ENCODE assay signal across 8 cellular contexts in genomic region chr14:20413785-20414117, GRCh38. TPM values are rescaled to one million over a fixed set of nuclear protein-coding genes. Genes with fewer than 3 reads are reported as not detected.
DNase-seq lines count a peak whose midpoint lies in the region; ATAC-seq and TF ChIP-seq lines count a peak whose summit lies in the region.

No MANE protein-coding gene starts in this region.

- peaks cover 7% of the 10 kb centered on the region; the same call in 1 of the 2 replicates for H3K4me1 ChIP-seq in PC-9 (replicated peaks; ENCODE audit: insufficient read depth)
- peaks cover 0 to 4% (median 0%) of the 10 kb centered on the region in 4 donors for H3K4me1 ChIP-seq in right lobe of liver
- H3K4me1 ChIP-seq in thoracic aorta (ENCODE audit: control insufficient read depth in 1 of 2, low read depth in 2 of 2): peaks cover 11 to 17% of the 10 kb centered on the region in 2 donors

- H3F3A ChIP-seq in PC-9 (ENCODE audit: insufficient read depth, low read depth): peaks cover 5% of the 10 kb centered on the region; the same call in 1 of the 2 replicates

- H2AFZ ChIP-seq in PC-9: peak overlapping the region; percentile 94

- peaks cover 13% of the 10 kb centered on the region for H3K79me2 ChIP-seq in PC-9 (ENCODE audit: low read depth)

- H3K27me3 Mint-ChIP-seq in central memory CD8-positive, alpha-beta T cell: no peaks in the 10 kb centered on the region

- TF ChIP-seq CTCF in GM10248 (IDR thresholded peaks at IDR 0.05; ENCODE audit: control extremely low read depth, extremely low read depth, low read depth, missing control alignments): no peak
- TF ChIP-seq CTCF in PC-9 (conservative IDR thresholded peaks at IDR 0.05): no peak
- TF ChIP-seq CTCF in right lobe of liver (IDR thresholded peaks at IDR 0.05): no peak
- no peak for TF ChIP-seq CTCF in thoracic aorta (IDR thresholded peaks at IDR 0.05)

- CTCF ChIA-PET in GM10248 (lab: Yijun Ruan, JAX) (interaction anchor here (1.3 to 4.4 kb wide), 11 partner anchors 10 to 197 kb away, joined by 3 to 54 read pairs (median 15); partner anchors contain the start of genes APEX1, OSGEP, PARP2 and PIP4P1), HEK293T (lab: Yijun Ruan, JAX) (interaction anchor here (1.0 kb wide), 1 partner anchor 30 kb away, joined by 3 read pairs; no protein-coding TSS in a partner anchor), PC-9 (lab: Charles Lee) (interaction anchor here (0.7 kb wide), 1 partner anchor 278 kb away, joined by 3 read pairs; no protein-coding TSS in a partner anchor)

- POLR2A ChIA-PET in GM10248 (lab: Yijun Ruan, JAX): interaction anchor here (1.0 kb wide), 1 partner anchor 48 kb away, joined by 5 read pairs; the partner anchor contains the start of gene PIP4P1
- POLR2A ChIA-PET in HEK293T (lab: Yijun Ruan, JAX): interaction anchor here (0.6 to 5.8 kb wide), 11 partner anchors 9 to 267 kb away, joined by 3 to 58 read pairs (median 3); partner anchors contain the start of genes APEX1, OSGEP, PARP2 and PIP4P1
- POLR2A ChIA-PET in PC-9 (lab: Charles Lee; ENCODE audit: unreplicated experiment): interaction anchor here (0.8 to 2.3 kb wide), 3 partner anchors 13 to 70 kb away, joined by 3 to 12 read pairs (median 4); partner anchors contain the start of genes PARP2 and PIP4P1

- WGBS in right lobe of liver (ENCODE audit: insufficient coverage, low coverage, low lambda C conversion rate, missing lambda C conversion rate): 7% methylated on average over 8 of the region's 8 CpGs

- intact Hi-C loops in PC-9 (cut with micrococcal nuclease; ENCODE audit: unreplicated experiment) (loop anchor here (1.0 to 10.0 kb wide), 5 partner anchors 12 to 269 kb away; partner anchors contain the start of genes APEX1 and RNASE4), right lobe of liver (cut with DNase I) (no loop called here)

- TF ChIP-seq POLR2A in right lobe of liver (IDR thresholded peaks at IDR 0.05): no peak

- peak overlapping the region; percentile 74 for H3K4me3 ChIP-seq in PC-9
- H3K4me3 ChIP-seq in right lobe of liver: peak overlapping the region; percentile 73 to 88 (median 84)
- peak overlapping the region; percentile 91 for H3K4me3 ChIP-seq in thoracic aorta

- H3K27ac ChIP-seq in PC-9 (peak overlapping the region; percentile 76; the same call in 1 of the 2 replicates), right lobe of liver (peak overlapping the region; percentile 77 to 95 (median 85)), thoracic aorta (peak overlapping the region; percentile 96 to 97)

- H3K36me3 ChIP-seq in PC-9 (ENCODE audit: low read depth) (no peaks in the 10 kb centered on the region), right lobe of liver (no peaks in the 10 kb centered on the region), thoracic aorta (no peaks in the 10 kb centered on the region)

- peak overlapping the region; percentile 98 for H3K27ac Mint-ChIP-seq in central memory CD8-positive, alpha-beta T cell (ENCODE audit: low read depth)

- H3K9me3 Mint-ChIP-seq in central memory CD8-positive, alpha-beta T cell: no peaks in the 10 kb centered on the region

- H3K4me2 ChIP-seq in PC-9: peak overlapping the region; percentile 96

- H4K20me1 ChIP-seq in PC-9 (ENCODE audit: insufficient read depth): no peaks in the 10 kb centered on the region

- H3K4me1 Mint-ChIP-seq in central memory CD8-positive, alpha-beta T cell: peaks cover 46% of the 10 kb centered on the region

- TSS peak; percentile 92 for BruUV-seq in PC-9 (replicated peaks; lab: Mats Ljungman, UMichigan)

- H3K27me3 ChIP-seq in PC-9 (ENCODE audit: insufficient read depth, low read depth): no peaks in the 10 kb centered on the region
- no peaks in the 10 kb centered on the region for H3K27me3 ChIP-seq in right lobe of liver
- H3K27me3 ChIP-seq in thoracic aorta (replicated peaks; ENCODE audit: insufficient read depth): no peaks in the 10 kb centered on the region

- no peaks in the 10 kb centered on the region for H3K9me3 ChIP-seq in PC-9 (ENCODE audit: insufficient read depth, low read depth)
- H3K9me3 ChIP-seq in right lobe of liver: no peaks in the 10 kb centered on the region
- no peaks in the 10 kb centered on the region for H3K9me3 ChIP-seq in thoracic aorta

- peak overlapping the region; percentile 95 for H3K4me3 Mint-ChIP-seq in central memory CD8-positive, alpha-beta T cell

- peaks cover 7% of the 10 kb centered on the region for H3K36me3 Mint-ChIP-seq in central memory CD8-positive, alpha-beta T cell (ENCODE audit: insufficient read depth)

- ATAC-seq in central memory CD8-positive, alpha-beta T cell (replicated peaks; ENCODE audit: extremely low read depth, poor library complexity, severe bottlenecking): no peak
- ATAC-seq in right lobe of liver (peak; percentile 9 to 33 (median 26)), thoracic aorta (ENCODE audit: insufficient number of reproducible peaks, low FRiP score, low read depth) (no peak), GM18870 (IDR thresholded peaks at IDR 0.05; ENCODE audit: unreplicated experiment) (no peak)

- H3K9me2 ChIP-seq in PC-9 (ENCODE audit: insufficient read depth): no peaks in the 10 kb centered on the region

- DNase-seq in GM10248 (ENCODE audit: extremely low spot score) (peak; percentile 55), HEK293T (ENCODE audit: extremely low spot score) (no peak), PC-9 (no peak), right lobe of liver (no peak), thoracic aorta (ENCODE audit: low spot score) (no peak), AG20443 (ENCODE audit: low spot score) (no peak)
- no peak for DNase-seq in central memory CD8-positive, alpha-beta T cell (ENCODE audit: low spot score in 2 of 2)

TF ChIP-seq in HEK293T, 16 proteins besides CTCF, POLR2A, EP300 and RAD21:
- TF ChIP-seq PKNOX1 (IDR thresholded peaks at IDR 0.05): peak; percentile 81
- no peak for TF ChIP-seq BHLHE40 (IDR thresholded peaks at IDR 0.05; ENCODE audit: borderline replicate concordance)
- no peak for TF ChIP-seq SP1 (IDR thresholded peaks at IDR 0.05)
- no peak for TF ChIP-seq CTBP1 (IDR thresholded peaks at IDR 0.05; ENCODE audit: borderline replicate concordance)
- no peak for TF ChIP-seq FOXA1 (IDR thresholded peaks at IDR 0.05)
- TF ChIP-seq ARNT (IDR thresholded peaks at IDR 0.05): no peak
- TF ChIP-seq NFRKB (IDR thresholded peaks at IDR 0.05): no peak
TF ChIP-seq in HEK293T: peak in this region for 1.

RNA-seq across cellular contexts. Expression of gene TEP1, which starts 0.5 kb away (rescaled TPM):
- total RNA-seq in PC-9 (2021) (18.4 and 20.4 TPM in 2 replicates), right lobe of liver (10 to 100 TPM; 10.8 to 17.6 (median 14.0) TPM), thoracic aorta (10 to 100 TPM; 33.0 to 54.2 TPM)

RNA-seq across cellular contexts. Expression of gene KLHL33, which starts 22.2 kb away (rescaled TPM):
- 0.11 TPM in 1 of 2 replicates, not detected in the other for total RNA-seq in PC-9 (2021)
- under 1 TPM in 5 of 6 experiments, not detected in 1; 0.06 to 0.19 (median 0.11) TPM for total RNA-seq in right lobe of liver
- total RNA-seq in thoracic aorta: under 1 TPM; 0.14 to 0.42 TPM

RNA-seq across cellular contexts. Expression of gene OSGEP, which starts 40.9 kb away (rescaled TPM):
- total RNA-seq in PC-9 (2021): 17.2 and 20.6 TPM in 2 replicates
- total RNA-seq in right lobe of liver: 10 to 100 TPM; 11.2 to 43.8 (median 14.4) TPM
- total RNA-seq in thoracic aorta: 100 to 1,000 TPM in 1 of 2 donors, 10 to 100 TPM in 1; 66.2 to 108 TPM

RNA-seq across cellular contexts. Expression of gene APEX1, which starts 41.3 kb away (rescaled TPM):
- total RNA-seq in PC-9 (2021) (107 and 113 TPM in 2 replicates), right lobe of liver (10 to 100 TPM; 50.2 to 87.0 (median 59.8) TPM), thoracic aorta (10 to 100 TPM; 45.9 to 85.6 TPM)

RNA-seq across cellular contexts. Expression of gene PIP4P1, which starts 47.5 kb away (rescaled TPM):
- total RNA-seq in PC-9 (2021) (20.1 and 22.2 TPM in 2 replicates), right lobe of liver (10 to 100 TPM in 4 of 6 experiments, 1 to 10 TPM in 2; 7.0 to 13.8 (median 11.4) TPM), thoracic aorta (10 to 100 TPM; 11.6 to 13.8 TPM)

Comparison
In these comparisons a context has a peak if more than half of its experiments do, and no peak if none do; other contexts are left out.
1. ATAC-seq: peak in right lobe of liver (4 of 4); none in central memory CD8-positive, alpha-beta T cell (single experiment), thoracic aorta (single experiment) and GM18870 (single experiment).
2. Peak in every context shown above with its lines, with median percentiles within 50 percentile points of each other: H3K27ac ChIP-seq and H3K4me3 ChIP-seq.